In the genomic region with DNA sequence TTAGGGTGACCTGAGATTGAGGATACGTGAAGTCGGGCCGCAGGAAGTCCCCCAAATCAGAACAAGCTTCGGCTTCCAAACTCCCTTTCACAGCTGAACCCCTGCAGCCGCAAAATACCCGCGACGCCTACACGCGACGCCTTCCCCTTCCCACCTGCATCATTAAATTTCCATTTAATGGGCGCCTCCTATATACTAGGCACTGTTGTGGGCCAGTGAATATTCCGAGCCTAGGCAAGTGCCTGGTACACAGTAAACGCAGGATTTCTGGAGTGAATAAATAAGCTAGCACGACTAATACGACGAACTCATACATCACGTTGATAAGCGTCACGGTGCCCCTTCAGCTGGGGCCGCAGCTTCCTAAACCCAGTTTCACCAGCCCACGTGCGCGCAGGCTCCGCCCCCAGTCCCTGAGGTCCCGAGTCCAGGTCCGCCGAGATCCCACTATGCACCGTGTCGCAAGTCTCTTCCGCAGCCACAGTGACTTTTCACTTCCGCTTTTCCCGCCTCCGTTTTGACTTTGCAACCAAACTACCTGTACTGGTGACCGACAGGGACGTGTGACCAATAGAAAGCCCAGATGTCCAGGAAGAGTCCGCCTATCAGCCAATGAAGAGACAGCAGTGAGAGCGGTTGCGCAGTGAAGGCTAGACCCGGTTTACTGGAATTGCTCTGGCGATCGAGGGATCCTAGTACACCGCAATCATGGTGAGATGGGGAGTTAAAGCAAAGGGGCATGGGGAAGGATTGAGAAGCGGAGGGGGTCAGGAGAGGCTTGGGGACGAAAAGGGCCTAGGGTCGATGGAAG, we compare ENCODE assay signal across 1 cellular context.
TF ChIP-seq lines count a peak whose summit lies in the region.

PSMB3 (plus strand) TSS at position 623 of the 811 bp plus-strand sequence; CDS start at position 709, 86 bp downstream.

TF ChIP-seq in GM23338, 12 proteins besides CTCF, POLR2A, EP300 and RAD21 (continued from another document):
- TF ChIP-seq ZNF462 (CRISPR knock-in tag; IDR thresholded peaks at IDR 0.05) (no peak), ZNF331 (CRISPR knock-in tag; IDR thresholded peaks at IDR 0.05; ENCODE audit: low read depth) (no peak), EZH2 (IDR thresholded peaks at IDR 0.05; ENCODE audit: low read depth, unreplicated experiment) (no peak)
- TF ChIP-seq, protein P1, sequence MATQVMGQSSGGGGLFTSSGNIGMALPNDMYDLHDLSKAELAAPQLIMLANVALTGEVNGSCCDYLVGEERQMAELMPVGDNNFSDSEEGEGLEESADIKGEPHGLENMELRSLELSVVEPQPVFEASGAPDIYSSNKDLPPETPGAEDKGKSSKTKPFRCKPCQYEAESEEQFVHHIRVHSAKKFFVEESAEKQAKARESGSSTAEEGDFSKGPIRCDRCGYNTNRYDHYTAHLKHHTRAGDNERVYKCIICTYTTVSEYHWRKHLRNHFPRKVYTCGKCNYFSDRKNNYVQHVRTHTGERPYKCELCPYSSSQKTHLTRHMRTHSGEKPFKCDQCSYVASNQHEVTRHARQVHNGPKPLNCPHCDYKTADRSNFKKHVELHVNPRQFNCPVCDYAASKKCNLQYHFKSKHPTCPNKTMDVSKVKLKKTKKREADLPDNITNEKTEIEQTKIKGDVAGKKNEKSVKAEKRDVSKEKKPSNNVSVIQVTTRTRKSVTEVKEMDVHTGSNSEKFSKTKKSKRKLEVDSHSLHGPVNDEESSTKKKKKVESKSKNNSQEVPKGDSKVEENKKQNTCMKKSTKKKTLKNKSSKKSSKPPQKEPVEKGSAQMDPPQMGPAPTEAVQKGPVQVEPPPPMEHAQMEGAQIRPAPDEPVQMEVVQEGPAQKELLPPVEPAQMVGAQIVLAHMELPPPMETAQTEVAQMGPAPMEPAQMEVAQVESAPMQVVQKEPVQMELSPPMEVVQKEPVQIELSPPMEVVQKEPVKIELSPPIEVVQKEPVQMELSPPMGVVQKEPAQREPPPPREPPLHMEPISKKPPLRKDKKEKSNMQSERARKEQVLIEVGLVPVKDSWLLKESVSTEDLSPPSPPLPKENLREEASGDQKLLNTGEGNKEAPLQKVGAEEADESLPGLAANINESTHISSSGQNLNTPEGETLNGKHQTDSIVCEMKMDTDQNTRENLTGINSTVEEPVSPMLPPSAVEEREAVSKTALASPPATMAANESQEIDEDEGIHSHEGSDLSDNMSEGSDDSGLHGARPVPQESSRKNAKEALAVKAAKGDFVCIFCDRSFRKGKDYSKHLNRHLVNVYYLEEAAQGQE (IDR thresholded peaks at IDR 0.05; ENCODE audit: unreplicated experiment), result no peak
